18 cellular contexts compared by ENCODE assay signal in genomic region chr4:151197258-151197657, GRCh38.
DNase-seq lines count a peak whose midpoint lies in the region; ATAC-seq and TF ChIP-seq lines count a peak whose summit lies in the region.
"Had no signal": no experiment of that assay in that cellular context is flagged by ENCODE, and none has a peak within 500 bp of the region (broad histone marks: within the 10 kb centered on the region; RNA-seq: fewer than 3 reads in every experiment).

No MANE protein-coding gene starts in this region.

- H3K9ac ChIP-seq in adipocyte (ENCODE audit: low read length), result peak overlapping the region; percentile 77

- ATAC-seq in psoas muscle (peak; percentile 36 to 80 (median 54)), T-cell (replicated peaks in 1 of 4) (no peak), HG02623 (IDR thresholded peaks at IDR 0.05; ENCODE audit: unreplicated experiment) (no peak)
- ATAC-seq: left colon; naive thymus-derived CD8-positive, alpha-beta T cell; T-helper 17 cell had no signal

- TF ChIP-seq CTCF in psoas muscle (IDR thresholded peaks at IDR 0.05), result no peak
- TF ChIP-seq CTCF in prostate gland (IDR thresholded peaks at IDR 0.05), result no peak

- H3K4me1 ChIP-seq in ACC112 (ENCODE audit: control insufficient read depth, insufficient read depth, low read length, unreplicated experiment), result peaks cover 30% of the 10 kb centered on the region
- H3K4me1 ChIP-seq in adipocyte (ENCODE audit: control insufficient read depth, insufficient read depth, low read length), result peaks cover 74% of the 10 kb centered on the region
- peaks cover 14% of the 10 kb centered on the region for H3K4me1 ChIP-seq in psoas muscle
- no peaks in the 10 kb centered on the region for H3K4me1 ChIP-seq in prostate gland (replicated peaks)
- H3K4me1 ChIP-seq in effector memory CD4-positive, alpha-beta T cell (ENCODE audit: control insufficient read depth, insufficient read depth, low read length, poor library complexity, severe bottlenecking), result no peaks in the 10 kb centered on the region

- no peak for TF ChIP-seq POLR2A in prostate gland (IDR thresholded peaks at IDR 0.05)

- H3K9me3 Mint-ChIP-seq in T-cell, result no peaks in the 10 kb centered on the region

- H3K27me3 Mint-ChIP-seq in T-cell, result peaks cover 15 to 19% of the 10 kb centered on the region in 2 donors

- DNase-seq in adipocyte (ENCODE audit: low read depth), result no peak
- DNase-seq in fibroblast of the conjunctiva (ENCODE audit: low read depth), result peak; percentile 53
- peak in 1 of 2 donors; percentile 18 for DNase-seq in psoas muscle
- no peak for DNase-seq in prostate gland (ENCODE audit: low spot score)
- DNase-seq in T-cell, result no peak
- no peak for DNase-seq in effector memory CD4-positive, alpha-beta T cell
- DNase-seq: activated CD4-positive, alpha-beta T cell treated with anti-CD3 and anti-CD28 coated beads for 4 hours; activated T-cell treated with anti-CD3 and anti-CD28 coated beads, Interleukin-2, amount 50 U/mL, for 1 hour; Calu3; heart right ventricle; left colon; naive thymus-derived CD8-positive, alpha-beta T cell; NCI-H1417; OCI-M1; T-helper 17 cell had no signal

- H3K36me3 Mint-ChIP-seq in T-cell, result no peaks in the 10 kb centered on the region
- H3K36me3 Mint-ChIP-seq: naive thymus-derived CD8-positive, alpha-beta T cell had no signal

- H3K27ac ChIP-seq in ACC112 (ENCODE audit: low read depth, low read length) (peak overlapping the region; percentile 96), psoas muscle (no peak overlapping the region), prostate gland (no peak overlapping the region)
- no peak overlapping the region for H3K27ac ChIP-seq in effector memory CD4-positive, alpha-beta T cell (ENCODE audit: insufficient read depth, low read length, poor library complexity, severe bottlenecking)

- no peak overlapping the region for H3K4me3 Mint-ChIP-seq in T-cell
- H3K4me3 Mint-ChIP-seq: naive thymus-derived CD8-positive, alpha-beta T cell; T-helper 17 cell had no signal

- H3K9me3 ChIP-seq in adipocyte (ENCODE audit: control insufficient read depth, low read length), result no peaks in the 10 kb centered on the region
- no peaks in the 10 kb centered on the region for H3K9me3 ChIP-seq in psoas muscle
- no peaks in the 10 kb centered on the region for H3K9me3 ChIP-seq in prostate gland
- H3K9me3 ChIP-seq in effector memory CD4-positive, alpha-beta T cell (ENCODE audit: control insufficient read depth, low read length), result no peaks in the 10 kb centered on the region
- H3K9me3 ChIP-seq: adrenal gland, heart right ventricle had no signal

- no peak overlapping the region for H3K27ac Mint-ChIP-seq in T-cell
- H3K27ac Mint-ChIP-seq: T-helper 17 cell had no signal

- intact Hi-C loops in psoas muscle (cut with DNase I) (no loop called here), prostate gland (cut with DNase I) (no loop called here)

- H3K4me3 ChIP-seq in ACC112 (ENCODE audit: low read depth, low read length) (peak overlapping the region; percentile 5), adipocyte (ENCODE audit: low read length) (peak overlapping the region; percentile 69), psoas muscle (no peak overlapping the region), prostate gland (no peak overlapping the region)
- no peak overlapping the region for H3K4me3 ChIP-seq in effector memory CD4-positive, alpha-beta T cell (ENCODE audit: insufficient read depth, low read depth, low read length, poor library complexity, severe bottlenecking)
- H3K4me3 ChIP-seq: adrenal gland, heart right ventricle had no signal

- H3K4me1 Mint-ChIP-seq in T-cell, result no peaks in the 10 kb centered on the region
- H3K4me1 Mint-ChIP-seq: naive thymus-derived CD8-positive, alpha-beta T cell; T-helper 17 cell had no signal

- H3K27me3 ChIP-seq in ACC112 (ENCODE audit: insufficient read depth, low read length), result no peaks in the 10 kb centered on the region
- H3K27me3 ChIP-seq in adipocyte (replicated peaks; ENCODE audit: control insufficient read depth, insufficient read depth, low read length), result no peaks in the 10 kb centered on the region
- H3K27me3 ChIP-seq in psoas muscle (ENCODE audit: insufficient read depth in 3 of 3, low read length in 2 of 3), result no peaks in the 10 kb centered on the region
- no peaks in the 10 kb centered on the region for H3K27me3 ChIP-seq in prostate gland (replicated peaks; ENCODE audit: insufficient read depth)
- H3K27me3 ChIP-seq in effector memory CD4-positive, alpha-beta T cell (replicated peaks; ENCODE audit: control insufficient read depth, insufficient read depth, low read length, poor library complexity, severe bottlenecking), result no peaks in the 10 kb centered on the region
- H3K27me3 ChIP-seq: adrenal gland, heart right ventricle had no signal

- WGBS in psoas muscle, 3 donors, result 23 to 40% (median 23%) methylated on average over 6 of the region's 6 CpGs
- 79% methylated on average over 6 of the region's 6 CpGs for WGBS in prostate gland

- CTCF ChIA-PET in T-cell (lab: Charles Lee), result no interaction called here

- H3K79me2 ChIP-seq in ACC112 (ENCODE audit: control insufficient read depth, insufficient read depth, low read length, unreplicated experiment), result peaks cover 42% of the 10 kb centered on the region

- POLR2A ChIA-PET in T-cell (lab: Charles Lee), result no interaction called here

- H3K36me3 ChIP-seq in ACC112 (ENCODE audit: insufficient read depth, low read length) (0 out of 2 replicates have a peak, but pooled peaks cover 3% of the 10 kb centered on the region), adipocyte (ENCODE audit: control insufficient read depth, insufficient read depth, low read length, severe bottlenecking) (no peaks in the 10 kb centered on the region), psoas muscle (ENCODE audit: insufficient read depth in 1 of 2, low read depth in 1 of 2) (no peaks in the 10 kb centered on the region), prostate gland (no peaks in the 10 kb centered on the region)
- H3K36me3 ChIP-seq in effector memory CD4-positive, alpha-beta T cell (ENCODE audit: control insufficient read depth, insufficient read depth, low read length), result no peaks in the 10 kb centered on the region
- H3K36me3 ChIP-seq: adrenal gland, heart right ventricle had no signal

- H2AFZ ChIP-seq in ACC112 (ENCODE audit: low read length, unreplicated experiment), result no peak overlapping the region

Comparison
In these comparisons a context has a peak if more than half of its experiments do, and no peak if none do; other contexts are left out.
1. H3K4me3 ChIP-seq: peak in ACC112 (single experiment) and adipocyte (single experiment); none in psoas muscle (single experiment), prostate gland (0 of 2) and effector memory CD4-positive, alpha-beta T cell (single experiment).
2. ATAC-seq: peak in psoas muscle (4 of 4); none in T-cell (0 of 4) and HG02623 (single experiment).